Comparison of ENCODE assay signal across 8 cellular contexts in the genomic region with DNA sequence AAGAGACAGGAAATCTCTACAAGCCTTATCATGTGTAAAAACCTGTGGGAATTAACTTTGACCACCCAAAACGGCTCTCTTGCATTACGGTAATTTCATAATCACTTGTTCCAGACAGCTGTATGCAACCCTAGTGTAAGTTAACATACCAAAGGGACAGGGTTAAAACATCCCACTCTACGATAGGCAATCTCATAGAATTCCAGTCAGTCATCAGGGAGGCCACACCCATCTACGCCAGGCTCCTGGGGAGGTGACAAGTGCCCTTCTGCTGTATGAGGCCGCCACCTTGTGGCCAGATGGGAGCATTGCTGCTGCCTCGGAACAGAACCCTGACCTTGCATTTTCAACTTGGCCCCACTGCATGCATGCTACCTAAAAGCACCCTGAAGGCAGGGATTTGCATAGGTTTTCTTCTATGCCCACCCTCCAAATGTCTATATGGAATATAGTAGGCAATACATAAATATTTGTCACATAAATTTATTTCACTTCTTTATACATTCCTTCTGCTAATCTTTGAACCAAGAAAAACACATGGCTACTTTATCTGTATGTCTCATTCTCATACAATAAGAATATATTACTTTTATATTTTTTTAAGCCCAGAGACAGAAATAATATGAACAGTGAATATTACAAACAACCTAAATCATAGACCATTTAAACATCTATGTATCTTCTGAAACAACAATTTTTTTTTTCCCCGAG. TPM values are rescaled to one million over a fixed set of nuclear protein-coding genes. Genes with fewer than 3 reads are reported as not detected.
DNase-seq lines count a peak whose midpoint lies in the region; ATAC-seq and TF ChIP-seq lines count a peak whose summit lies in the region.

No MANE protein-coding gene starts in this region.

- intact Hi-C loops in CD14-positive monocyte (cut with micrococcal nuclease) = loop anchor here in 1 of 2 donors (10.0 kb wide), 2 partner anchors 292 to 722 kb away; partner anchors contain the start of gene ERVH48-1

- H3K4me1 Mint-ChIP-seq in CD14-positive monocyte (peaks cover 20% of the 10 kb centered on the region), neural crest cell (peaks cover 12% of the 10 kb centered on the region)
- H3K4me1 Mint-ChIP-seq in activated T-cell treated with anti-CD3 and anti-CD28 coated beads, Interleukin-2, amount 50 U/mL, for 72 hours (ENCODE audit: low read depth) = peaks cover 25% of the 10 kb centered on the region
- peaks cover 16% of the 10 kb centered on the region for H3K4me1 Mint-ChIP-seq in stimulated activated naive CD8-positive, alpha-beta T cell treated with anti-CD3 and anti-CD28 coated beads, Interleukin-15, amount 100 ng/mL, for 72 hours

- H3K9me3 Mint-ChIP-seq in CD14-positive monocyte (peaks cover 0 to 2% (median 0%) of the 10 kb centered on the region in 7 donors), neural crest cell (no peaks in the 10 kb centered on the region)
- no peaks in the 10 kb centered on the region for H3K9me3 Mint-ChIP-seq in activated T-cell treated with anti-CD3 and anti-CD28 coated beads, Interleukin-2, amount 50 U/mL, for 72 hours
- H3K9me3 Mint-ChIP-seq in stimulated activated naive CD8-positive, alpha-beta T cell treated with anti-CD3 and anti-CD28 coated beads, Interleukin-15, amount 100 ng/mL, for 72 hours = no peaks in the 10 kb centered on the region

- ATAC-seq in GM21528 (IDR thresholded peaks at IDR 0.05; ENCODE audit: low FRiP score, unreplicated experiment) = peak; percentile 69
- peak; percentile 99 for ATAC-seq in activated T-cell treated with anti-CD3 and anti-CD28 coated beads, Interleukin-2, amount 50 U/mL, for 72 hours (replicated peaks in 1 of 2)
- peak; percentile 99 for ATAC-seq in stimulated activated naive CD8-positive, alpha-beta T cell treated with anti-CD3 and anti-CD28 coated beads, Interleukin-15, amount 100 ng/mL, for 72 hours

- H3K27ac Mint-ChIP-seq in CD14-positive monocyte = peak overlapping the region in 5 of 7 donors; percentile 70 to 88 (median 77)
- H3K27ac Mint-ChIP-seq in activated T-cell treated with anti-CD3 and anti-CD28 coated beads, Interleukin-2, amount 50 U/mL, for 72 hours = no peak overlapping the region
- H3K27ac Mint-ChIP-seq in neural crest cell (ENCODE audit: unreplicated experiment) = no peak overlapping the region
- H3K27ac Mint-ChIP-seq in stimulated activated naive CD8-positive, alpha-beta T cell treated with anti-CD3 and anti-CD28 coated beads, Interleukin-15, amount 100 ng/mL, for 72 hours = no peak overlapping the region

- TF ChIP-seq CTCF in CD14-positive monocyte (IDR thresholded peaks at IDR 0.05) (peak; percentile 98), neural crest cell (conservative IDR thresholded peaks at IDR 0.05) (peak; percentile 100)

- DNase-seq in CD14-positive monocyte (ENCODE audit: low spot score) (peak; percentile 88), M059J (ENCODE audit: low read depth) (peak; percentile 89), RPMI7951 (ENCODE audit: low read depth) (peak; percentile 86), fibroblast of peridontal ligament (ENCODE audit: extremely low read depth) (peak; percentile 89), neural crest cell (ENCODE audit: low read depth, low spot score) (peak; percentile 90)
- peak; percentile 86 to 87 for DNase-seq in activated T-cell treated with anti-CD3 and anti-CD28 coated beads, Interleukin-2, amount 50 U/mL, for 72 hours
- DNase-seq in stimulated activated naive CD8-positive, alpha-beta T cell treated with anti-CD3 and anti-CD28 coated beads, Interleukin-15, amount 100 ng/mL, for 72 hours = peak; percentile 74 to 83

- H3K27me3 Mint-ChIP-seq in CD14-positive monocyte (ENCODE audit: low read depth in 3 of 3) (peaks cover 1 to 4% (median 3%) of the 10 kb centered on the region in 3 donors), neural crest cell (ENCODE audit: low read depth) (no peaks in the 10 kb centered on the region)
- no peaks in the 10 kb centered on the region for H3K27me3 Mint-ChIP-seq in activated T-cell treated with anti-CD3 and anti-CD28 coated beads, Interleukin-2, amount 50 U/mL, for 72 hours (ENCODE audit: low read depth)
- peaks cover 10% of the 10 kb centered on the region for H3K27me3 Mint-ChIP-seq in stimulated activated naive CD8-positive, alpha-beta T cell treated with anti-CD3 and anti-CD28 coated beads, Interleukin-15, amount 100 ng/mL, for 72 hours

- H3K36me3 Mint-ChIP-seq in CD14-positive monocyte = no peaks in the 10 kb centered on the region
- H3K36me3 Mint-ChIP-seq in activated T-cell treated with anti-CD3 and anti-CD28 coated beads, Interleukin-2, amount 50 U/mL, for 72 hours (ENCODE audit: insufficient read depth in 2 of 2) = no peaks in the 10 kb centered on the region
- H3K36me3 Mint-ChIP-seq in neural crest cell (ENCODE audit: low read depth) = no peaks in the 10 kb centered on the region

- H3K4me3 Mint-ChIP-seq in CD14-positive monocyte (peak overlapping the region in 1 of 2 donors; percentile 28), neural crest cell (no peak overlapping the region)
- H3K4me3 Mint-ChIP-seq in activated T-cell treated with anti-CD3 and anti-CD28 coated beads, Interleukin-2, amount 50 U/mL, for 72 hours = peak overlapping the region; percentile 51 to 73
- peak overlapping the region; percentile 9 to 59 for H3K4me3 Mint-ChIP-seq in stimulated activated naive CD8-positive, alpha-beta T cell treated with anti-CD3 and anti-CD28 coated beads, Interleukin-15, amount 100 ng/mL, for 72 hours

RNA-seq across cellular contexts. Expression of gene HSF2BP, which starts 12.6 kb away (rescaled TPM):
- under 1 TPM in 1 of 2 donors, not detected in 1; 0.20 TPM for polyA plus RNA-seq in CD14-positive monocyte
- total RNA-seq in M059J (2014; rRNA removed; shearing (Covaris generic)) = 2.0 and 4.7 TPM in 2 replicates
- total RNA-seq in RPMI7951 (2014; rRNA removed; shearing (Covaris generic)) = 0.49 and 0.96 TPM in 2 replicates
- 1 to 10 TPM; 1.3 to 1.9 TPM for total RNA-seq in activated T-cell treated with anti-CD3 and anti-CD28 coated beads, Interleukin-2, amount 50 U/mL, for 72 hours
- total RNA-seq in neural crest cell = 2.3 and 2.5 TPM in 2 replicates

RNA-seq across cellular contexts. Expression of gene RRP1B, which starts 12.7 kb away (rescaled TPM):
- 1 to 10 TPM; 4.5 to 6.1 TPM for polyA plus RNA-seq in CD14-positive monocyte
- 23.8 and 42.8 TPM in 2 replicates for total RNA-seq in M059J (2014; rRNA removed; shearing (Covaris generic))
- 12.1 and 13.1 TPM in 2 replicates for total RNA-seq in RPMI7951 (2014; rRNA removed; shearing (Covaris generic))
- total RNA-seq in activated T-cell treated with anti-CD3 and anti-CD28 coated beads, Interleukin-2, amount 50 U/mL, for 72 hours = 10 to 100 TPM; 52.6 to 62.0 TPM
- 68.8 and 70.4 TPM in 2 replicates for total RNA-seq in neural crest cell

Comparison
In these comparisons a context has a peak if more than half of its experiments do, and no peak if none do; other contexts are left out.
1. Peak in every context shown above with its lines: DNase-seq and ATAC-seq.
2. H3K27ac Mint-ChIP-seq: peak in CD14-positive monocyte (5 of 7); none in activated T-cell treated with anti-CD3 and anti-CD28 coated beads, Interleukin-2, amount 50 U/mL, for 72 hours (single experiment), neural crest cell (single experiment) and stimulated activated naive CD8-positive, alpha-beta T cell treated with anti-CD3 and anti-CD28 coated beads, Interleukin-15, amount 100 ng/mL, for 72 hours (0 of 2).